13 cellular contexts compared by ENCODE assay signal in genomic region chr16:68367440-68367839, GRCh38.
"Had no signal": no experiment of that assay in that cellular context is flagged by ENCODE, and none has a peak within 500 bp of the region (broad histone marks: within the 10 kb centered on the region; RNA-seq: fewer than 3 reads in every experiment).

No MANE protein-coding gene starts in this region.

- DNase-seq: activated CD4-positive, alpha-beta T cell treated with anti-CD3 and anti-CD28 coated beads for 1 hour; activated T-cell treated with anti-CD3 and anti-CD28 coated beads, Interleukin-2, amount 50 U/mL, for 24 hours; amniotic stem cell; islet precursor cell; mammary epithelial cell; tibial artery had no signal

- H3K9me3 Mint-ChIP-seq: activated naive CD4-positive, alpha-beta T cell treated with anti-CD3 and anti-CD28 coated beads, Interleukin-2, amount 50 U/mL, for 24 hours; activated T-cell treated with anti-CD3 and anti-CD28 coated beads, Interleukin-2, amount 50 U/mL, for 24 hours; naive thymus-derived CD4-positive, alpha-beta T cell; stimulated activated effector memory CD8-positive, alpha-beta T cell treated with anti-CD3 and anti-CD28 coated beads, Interleukin-12 subunit alpha, Interleukin-12 subunit beta, amount 100 ng/mL, for 72 hours; T-cell had no signal

- H3K4me3 Mint-ChIP-seq: activated naive CD4-positive, alpha-beta T cell treated with anti-CD3 and anti-CD28 coated beads, Interleukin-2, amount 50 U/mL, for 24 hours; activated T-cell treated with anti-CD3 and anti-CD28 coated beads, Interleukin-2, amount 50 U/mL, for 24 hours had no signal

- H3K27ac ChIP-seq: hepatocyte, left lung, tibial artery had no signal

- H3K36me3 Mint-ChIP-seq: activated naive CD4-positive, alpha-beta T cell treated with anti-CD3 and anti-CD28 coated beads, Interleukin-2, amount 50 U/mL, for 24 hours; stimulated activated effector memory CD8-positive, alpha-beta T cell treated with anti-CD3 and anti-CD28 coated beads, Interleukin-12 subunit alpha, Interleukin-12 subunit beta, amount 100 ng/mL, for 72 hours; T-cell had no signal

- H3K27me3 ChIP-seq: hepatocyte had no signal

- H3K4me3 ChIP-seq: hepatocyte, left lung, mucosa of descending colon, tibial artery had no signal

- H3K27ac Mint-ChIP-seq: activated naive CD4-positive, alpha-beta T cell treated with anti-CD3 and anti-CD28 coated beads, Interleukin-2, amount 50 U/mL, for 24 hours; activated T-cell treated with anti-CD3 and anti-CD28 coated beads, Interleukin-2, amount 50 U/mL, for 24 hours; T-cell had no signal

- H3K36me3 ChIP-seq: left lung, tibial artery had no signal

- H2AFZ ChIP-seq: hepatocyte had no signal

- H3K4me1 ChIP-seq: tibial artery had no signal

- H3K27me3 Mint-ChIP-seq: activated naive CD4-positive, alpha-beta T cell treated with anti-CD3 and anti-CD28 coated beads, Interleukin-2, amount 50 U/mL, for 24 hours had no signal

- H3K9me3 ChIP-seq: left lung, mucosa of descending colon, tibial artery had no signal

- ATAC-seq: naive thymus-derived CD4-positive, alpha-beta T cell had no signal

- H3K4me2 ChIP-seq: hepatocyte had no signal

- H3K79me2 ChIP-seq: hepatocyte had no signal
